In the genomic region with DNA sequence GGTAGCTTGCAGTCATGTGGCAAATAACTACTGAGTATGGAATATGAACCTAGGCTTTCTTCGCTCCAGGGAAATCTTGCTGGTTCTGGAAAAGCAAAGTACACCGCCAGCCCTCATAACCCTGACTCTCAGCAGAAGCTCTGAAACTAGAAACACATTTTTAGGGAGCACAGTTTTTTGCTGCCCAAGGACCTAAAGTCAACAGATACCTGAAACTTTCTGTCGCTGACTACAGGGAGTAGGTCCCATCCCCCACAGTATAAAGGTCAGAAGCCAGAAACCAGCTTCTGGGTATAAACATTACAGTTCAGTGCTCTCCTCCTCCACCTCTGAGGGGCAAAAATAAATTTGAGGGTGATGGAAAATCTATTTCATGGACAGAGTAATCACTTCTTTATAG, we compare ENCODE assay signal across 20 cellular contexts. TPM values are rescaled to one million over a fixed set of nuclear protein-coding genes. Genes with fewer than 3 reads are reported as not detected.
DNase-seq lines count a peak whose midpoint lies in the region; ATAC-seq, FAIRE-seq and TF ChIP-seq lines count a peak whose summit lies in the region.
"Had no signal": no experiment of that assay in that cellular context is flagged by ENCODE, and none has a peak within 500 bp of the region (broad histone marks: within the 10 kb centered on the region; RNA-seq: fewer than 3 reads in every experiment).

No MANE protein-coding gene starts in this region.

- ATAC-seq in A549 (no peak), GM23338 (no peak), right lobe of liver (peak; percentile 64 to 73 (median 68)), GM18519 (IDR thresholded peaks at IDR 0.05; ENCODE audit: low FRiP score, unreplicated experiment) (no peak), GM19463 (IDR thresholded peaks at IDR 0.05; ENCODE audit: unreplicated experiment) (no peak)
- ATAC-seq: activated CD4-positive, alpha-beta T cell treated with anti-CD3 and anti-CD28 coated beads for 36 hours; PC-3 had no signal

- peaks cover 28% of the 10 kb centered on the region for H3K4me1 Mint-ChIP-seq in GM23338
- peaks cover 47% of the 10 kb centered on the region for H3K4me1 Mint-ChIP-seq in activated naive CD8-positive, alpha-beta T cell (ENCODE audit: low read depth)

- H3K4me2 ChIP-seq in A549 (0 out of 3 replicates have a peak overlapping the region, but pooled peaks have one; percentile 23), GM23338 (peak overlapping the region; percentile 33)

- no peak for TF ChIP-seq EP300 in A549 (IDR thresholded peaks at IDR 0.05)

- no peak overlapping the region for H3K4me3 Mint-ChIP-seq in GM23338
- H3K4me3 Mint-ChIP-seq in activated naive CD8-positive, alpha-beta T cell, result no peak overlapping the region
- H3K4me3 Mint-ChIP-seq: activated CD4-positive, alpha-beta T cell treated with anti-CD3 and anti-CD28 coated beads for 36 hours; activated naive CD8-positive, alpha-beta T cell treated with anti-CD3 and anti-CD28 coated beads, Interleukin-2, amount 10 ng/mL, durations not matched to agents 7 days and 5 days; memory B cell had no signal

- no peak for FAIRE-seq in A549 (lab: Jason Lieb, UNC)
- FAIRE-seq: bronchial epithelial cell had no signal

- H2AFZ ChIP-seq in GM23338, result no peak overlapping the region

- H3K9me3 ChIP-seq in A549, result no peaks in the 10 kb centered on the region
- no peaks in the 10 kb centered on the region for H3K9me3 ChIP-seq in right lobe of liver
- H3K9me3 ChIP-seq: esophagus muscularis mucosa, suprapubic skin had no signal

- TF ChIP-seq CTCF in A549 (IDR thresholded peaks at IDR 0.05) (no peak), GM23338 (conservative IDR thresholded peaks at IDR 0.05; ENCODE audit: low read depth in 2 of 2) (no peak), right lobe of liver (IDR thresholded peaks at IDR 0.05) (no peak)

- POLR2A ChIA-PET in A549 (lab: Yijun Ruan, JAX), result interaction anchor here (0.5 kb wide), 1 partner anchor 16 kb away, joined by 3 read pairs; the partner anchor contains the start of gene G3BP1

- intact Hi-C loops in right lobe of liver (cut with DNase I), result no loop called here

- H4K20me1 ChIP-seq in GM23338 (replicated peaks; ENCODE audit: insufficient read depth), result no peaks in the 10 kb centered on the region; the same call in 1 of the 2 replicates

- H3K79me2 ChIP-seq in GM23338 (replicated peaks; ENCODE audit: insufficient read depth), result peaks cover 7% of the 10 kb centered on the region; the same call in 1 of the 2 replicates

- no peaks in the 10 kb centered on the region for H3K9me3 Mint-ChIP-seq in GM23338
- no peaks in the 10 kb centered on the region for H3K9me3 Mint-ChIP-seq in activated naive CD8-positive, alpha-beta T cell (ENCODE audit: low read depth)
- H3K9me3 Mint-ChIP-seq: activated naive CD8-positive, alpha-beta T cell treated with anti-CD3 and anti-CD28 coated beads, Interleukin-2, amount 10 ng/mL, durations not matched to agents 7 days and 5 days; memory B cell; neural crest cell had no signal

- no peak for TF ChIP-seq RAD21 in A549 (conservative IDR thresholded peaks at IDR 0.05 in 1 of 2, IDR thresholded peaks at IDR 0.05 in 1 of 2)

- H3K9me2 ChIP-seq in GM23338 (ENCODE audit: insufficient read depth), result no peaks in the 10 kb centered on the region

- no peak overlapping the region for H3K27ac Mint-ChIP-seq in GM23338
- peak overlapping the region; percentile 22 for H3K27ac Mint-ChIP-seq in activated naive CD8-positive, alpha-beta T cell
- H3K27ac Mint-ChIP-seq: activated CD4-positive, alpha-beta T cell treated with anti-CD3 and anti-CD28 coated beads for 36 hours; activated naive CD8-positive, alpha-beta T cell treated with anti-CD3 and anti-CD28 coated beads, Interleukin-2, amount 10 ng/mL, durations not matched to agents 7 days and 5 days had no signal

- no peak for DNase-seq in A549 (ENCODE audit: low read depth in 1 of 2, low spot score in 1 of 2)
- DNase-seq in GM23338 (ENCODE audit: low spot score), result no peak
- peak in 1 of 3 donors; percentile 76 for DNase-seq in right lobe of liver
- no peak for DNase-seq in SIG-M5 treated with dmso at 0.1 percent for 504 hours (lab: John Stamatoyannopoulos, UW; ENCODE audit: unreplicated experiment)
- DNase-seq in hypothalamus (lab: John Stamatoyannopoulos, UW), result no peak
- DNase-seq: activated CD4-positive, alpha-beta T cell treated with anti-CD3 and anti-CD28 coated beads for 36 hours; activated naive CD8-positive, alpha-beta T cell treated with anti-CD3 and anti-CD28 coated beads, Interleukin-2, amount 10 ng/mL, durations not matched to agents 7 days and 5 days; Calu3; glutamatergic neuron; NCI-H526; PC-3 had no signal

- H3K27me3 ChIP-seq in GM23338 (ENCODE audit: insufficient read depth) (no peaks in the 10 kb centered on the region), right lobe of liver (no peaks in the 10 kb centered on the region)
- H3K27me3 ChIP-seq: esophagus muscularis mucosa, suprapubic skin had no signal

- no peaks in the 10 kb centered on the region for H3F3A ChIP-seq in GM23338 (replicated peaks; ENCODE audit: low read depth)

- H3K36me3 Mint-ChIP-seq in GM23338 (ENCODE audit: low read depth), result peaks cover 3% of the 10 kb centered on the region; the same call in 1 of the 3 replicates
- peaks cover 2% of the 10 kb centered on the region for H3K36me3 Mint-ChIP-seq in activated naive CD8-positive, alpha-beta T cell

- 80% methylated on average over 3 of the region's 3 CpGs for WGBS in A549 (ENCODE audit: missing lambda C conversion rate)
- 38% methylated on average over 3 of the region's 3 CpGs for WGBS in right lobe of liver (ENCODE audit: insufficient coverage, low coverage, low lambda C conversion rate, missing lambda C conversion rate)

- H3K4me1 ChIP-seq in A549, result peaks cover 12% of the 10 kb centered on the region
- peaks cover 25% of the 10 kb centered on the region for H3K4me1 ChIP-seq in GM23338 (ENCODE audit: insufficient read depth)
- peaks cover 0 to 56% (median 13%) of the 10 kb centered on the region in 4 donors for H3K4me1 ChIP-seq in right lobe of liver

- H3K36me3 ChIP-seq in GM23338 (ENCODE audit: insufficient read depth), result no peaks in the 10 kb centered on the region
- no peaks in the 10 kb centered on the region for H3K36me3 ChIP-seq in right lobe of liver

- H3K4me3 ChIP-seq in A549, result no peak overlapping the region
- peak overlapping the region; percentile 9; the same call in 1 of the 2 replicates for H3K4me3 ChIP-seq in GM23338
- H3K4me3 ChIP-seq in right lobe of liver, result peak overlapping the region in 2 of 3 donors; percentile 7 to 26
- H3K4me3 ChIP-seq: esophagus muscularis mucosa, SK-N-MC, suprapubic skin had no signal

- H3K27ac ChIP-seq in A549 (no peak overlapping the region), GM23338 (ENCODE audit: low read depth) (no peak overlapping the region), right lobe of liver (peak overlapping the region; percentile 70 to 97 (median 84))
- H3K27ac ChIP-seq: esophagus muscularis mucosa, SK-N-MC, suprapubic skin had no signal

- CTCF ChIA-PET in A549 (lab: Yijun Ruan, JAX), result interaction anchor here (0.6 to 5.3 kb wide), 4 partner anchors 10 to 653 kb away, joined by 3 to 36 read pairs (median 4); no protein-coding TSS in a partner anchor

- H3K27me3 Mint-ChIP-seq in GM23338 (ENCODE audit: insufficient read depth, low read depth, poor library complexity), result peaks cover 6% of the 10 kb centered on the region
- no peaks in the 10 kb centered on the region for H3K27me3 Mint-ChIP-seq in activated naive CD8-positive, alpha-beta T cell
- H3K27me3 Mint-ChIP-seq: activated CD4-positive, alpha-beta T cell treated with anti-CD3 and anti-CD28 coated beads for 36 hours; activated naive CD8-positive, alpha-beta T cell treated with anti-CD3 and anti-CD28 coated beads, Interleukin-2, amount 10 ng/mL, durations not matched to agents 7 days and 5 days; memory B cell had no signal

- TF ChIP-seq POLR2A in A549 (IDR thresholded peaks at IDR 0.05; ENCODE audit: low read length) (no peak), right lobe of liver (IDR thresholded peaks at IDR 0.05) (no peak)

TF ChIP-seq in A549, 52 proteins besides CTCF, POLR2A, EP300 and RAD21 (continues in another document):
- TF ChIP-seq SMC3 (IDR thresholded peaks at IDR 0.05) (no peak), TP53 (CRISPR knock-in tag; IDR thresholded peaks at IDR 0.05) (no peak)

TF ChIP-seq in GM23338, 12 proteins besides CTCF, POLR2A, EP300 and RAD21 (continues in another document):
- TF ChIP-seq ZNF331 (CRISPR knock-in tag; IDR thresholded peaks at IDR 0.05; ENCODE audit: low read depth) (no peak), CREB1 (CRISPR knock-in tag; IDR thresholded peaks at IDR 0.05; ENCODE audit: low read depth) (no peak), POLR2AphosphoS5 (IDR thresholded peaks at IDR 0.05; ENCODE audit: low read depth) (no peak), STAT1 (IDR thresholded peaks at IDR 0.05; ENCODE audit: unreplicated experiment) (no peak), EZH2 (IDR thresholded peaks at IDR 0.05; ENCODE audit: low read depth, unreplicated experiment) (no peak)

RNA-seq across cellular contexts. Expression of gene ATOX1, which starts 3.0 kb away (rescaled TPM):
- polyA plus RNA-seq in A549 (2011; rRNA removed), result 58.1 and 78.8 TPM in 2 replicates
- 299 and 387 TPM in 2 replicates for polyA plus RNA-seq in A549 (2012; cell fraction: cytosol; rRNA removed)
- polyA plus RNA-seq in A549 (2012; cell fraction: nucleus; rRNA removed), result 100 and 118 TPM in 2 replicates
- polyA plus RNA-seq in A549 (2017; fragmentation: RNase III; extraction: RNeasy Plus Mini Kit Qiagen cat#74134 plus additional on column Dnase treatment), result 215 to 223 TPM (median 218 TPM) in 3 replicates
- polyA minus RNA-seq in A549 (2011; rRNA and poly(A)+ RNA removed), result 61.8 and 72.7 TPM in 2 replicates
- total RNA-seq in GM23338 (2014; rRNA removed; shearing (Covaris generic)), result 118 and 123 TPM in 2 replicates
- 120 and 134 TPM in 2 replicates for polyA plus RNA-seq in GM23338 (2016; fragmentation: Nextera tagmentation; extraction: Ambion mirVana)
- total RNA-seq in right lobe of liver, result 100 to 1,000 TPM in 3 of 6 experiments, 10 to 100 TPM in 3; 83.1 to 177 (median 96.7) TPM

RNA-seq across cellular contexts. Expression of gene G3BP1, which starts 16.4 kb away (rescaled TPM):
- polyA plus RNA-seq in A549 (2011; rRNA removed) (126 and 167 TPM in 2 replicates), A549 (2017; fragmentation: RNase III; extraction: RNeasy Plus Mini Kit Qiagen cat#74134 plus additional on column Dnase treatment) (176 to 178 TPM (median 176 TPM) in 3 replicates), GM23338 (2016; fragmentation: Nextera tagmentation; extraction: Ambion mirVana) (158 and 183 TPM in 2 replicates)
- 29.1 and 31.7 TPM in 2 replicates for polyA plus RNA-seq in A549 (2012; cell fraction: cytosol; rRNA removed)
- polyA plus RNA-seq in A549 (2012; cell fraction: nucleus; rRNA removed), result 30.8 and 60.6 TPM in 2 replicates
- polyA minus RNA-seq in A549 (2011; rRNA and poly(A)+ RNA removed), result 284 and 339 TPM in 2 replicates
- 323 and 345 TPM in 2 replicates for total RNA-seq in GM23338 (2014; rRNA removed; shearing (Covaris generic))
- 100 to 1,000 TPM in 2 of 6 experiments, 10 to 100 TPM in 4; 63.9 to 107 (median 94.5) TPM for total RNA-seq in right lobe of liver

Comparison
In these comparisons a context has a peak if more than half of its experiments do, and no peak if none do; other contexts are left out.
1. ATAC-seq: peak in right lobe of liver (4 of 4); none in A549 (0 of 2), GM23338 (single experiment), GM18519 (single experiment) and GM19463 (single experiment).
2. H3K27ac ChIP-seq: peak in right lobe of liver (3 of 3); none in A549 (0 of 2) and GM23338 (single experiment).